ENCODE assay signal across 34 cellular contexts in the genomic region with DNA sequence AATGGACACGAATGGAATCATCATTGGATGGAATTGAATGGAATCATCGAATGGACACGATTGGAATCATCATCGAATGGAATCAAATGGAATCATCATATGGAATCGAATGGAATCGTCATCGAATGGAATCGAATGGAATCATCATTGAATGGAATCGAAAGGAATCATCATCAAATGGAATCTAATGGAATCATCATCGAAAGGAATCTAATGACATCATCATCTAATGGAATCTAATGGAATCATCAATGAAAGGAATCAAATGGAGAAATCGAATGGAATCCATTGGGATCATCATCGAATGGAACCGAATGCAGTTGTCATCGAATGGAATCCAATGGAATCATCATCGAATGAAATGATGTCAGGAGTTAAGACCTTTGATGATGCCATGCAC.
"Had no signal": no experiment of that assay in that cellular context is flagged by ENCODE, and none has a peak within 500 bp of the region (broad histone marks: within the 10 kb centered on the region; RNA-seq: fewer than 3 reads in every experiment).

No MANE protein-coding gene starts in this region.

- H3K4me3 ChIP-seq: adrenal gland, ascending aorta, body of pancreas, breast epithelium, cardiac muscle cell had no signal

- H3K27me3 ChIP-seq: adrenal gland, ascending aorta, body of pancreas, brain microvascular endothelial cell, breast epithelium, cardiac muscle cell had no signal

- H3K36me3 ChIP-seq: adrenal gland, ascending aorta, brain microvascular endothelial cell, breast epithelium, cardiac muscle cell had no signal

- DNase-seq: activated effector memory CD4-positive, alpha-beta T cell treated with anti-CD3 and anti-CD28 coated beads, Interleukin-2, amount 50 U/mL, for 16 hours; activated effector memory CD4-positive, alpha-beta T cell treated with Interleukin-2 at 50 U/mL for 16 hours; activated gamma-delta T cell; activated gamma-delta T cell treated with Interleukin-2 at 50 U/mL for 16 hours; activated naive CD4-positive, alpha-beta T cell; activated naive CD4-positive, alpha-beta T cell treated with anti-CD3 and anti-CD28 coated beads for 36 hours; activated naive CD4-positive, alpha-beta T cell treated with anti-CD3 and anti-CD28 coated beads, Interleukin-2, amount 10 ng/mL, durations not matched to agents 7 days and 5 days; activated naive CD4-positive, alpha-beta T cell treated with anti-CD3 and anti-CD28 coated beads, Interleukin-2, amount 50 U/mL, for 16 hours; activated naive CD4-positive, alpha-beta T cell treated with Interleukin-2 at 50 U/mL for 16 hours; activated naive CD8-positive, alpha-beta T cell treated with anti-CD3 and anti-CD28 coated beads for 36 hours; activated naive CD8-positive, alpha-beta T cell treated with anti-CD3 and anti-CD28 coated beads, Interleukin-2, amount 10 ng/mL, durations not matched to agents 7 days and 5 days; activated naive CD8-positive, alpha-beta T cell treated with anti-CD3 and anti-CD28 coated beads, Interleukin-2, amount 50 U/mL, for 24 hours; activated T-cell treated with anti-CD3 and anti-CD28 coated beads, Interleukin-2, amount 50 U/mL, for 1 hour; activated T-cell treated with anti-CD3 and anti-CD28 coated beads, Interleukin-2, amount 50 U/mL, for 24 hours; activated T-cell treated with anti-CD3 and anti-CD28 coated beads, Interleukin-2, amount 50 U/mL, for 4 hours; activated T-cell treated with anti-CD3 and anti-CD28 coated beads, Interleukin-2, amount 50 U/mL, for 48 hours; activated T-cell treated with anti-CD3 and anti-CD28 coated beads, Interleukin-2, amount 50 U/mL, for 72 hours; adrenal gland; amniotic stem cell; amygdala; anterior cingulate cortex; aorta; body of pancreas; brain microvascular endothelial cell; caudate nucleus; central memory CD4-positive, alpha-beta T cell; cerebellar nuclear complex had no signal

- H3K27ac ChIP-seq: adrenal gland, ascending aorta, body of pancreas, brain microvascular endothelial cell, breast epithelium, cardiac muscle cell had no signal

- ATAC-seq: activated naive CD4-positive, alpha-beta T cell treated with anti-CD3 and anti-CD28 coated beads, Interleukin-2, amount 50 U/mL, for 72 hours; activated naive CD8-positive, alpha-beta T cell treated with anti-CD3 and anti-CD28 coated beads, Interleukin-2, amount 50 U/mL, for 24 hours; activated T-cell treated with anti-CD3 and anti-CD28 coated beads, Interleukin-2, amount 50 U/mL, for 4 hours; activated T-cell treated with anti-CD3 and anti-CD28 coated beads, Interleukin-2, amount 50 U/mL, for 72 hours; activated T-helper 17 cell treated with anti-CD3 and anti-CD28 coated beads, Interleukin-2, amount 50 U/mL, for 72 hours; body of pancreas had no signal

- FAIRE-seq: astrocyte, bronchial epithelial cell had no signal

- H3K4me1 ChIP-seq: adrenal gland, ascending aorta, body of pancreas, breast epithelium had no signal
